Comparison of ENCODE assay signal across 5 cellular contexts in the genomic region with DNA sequence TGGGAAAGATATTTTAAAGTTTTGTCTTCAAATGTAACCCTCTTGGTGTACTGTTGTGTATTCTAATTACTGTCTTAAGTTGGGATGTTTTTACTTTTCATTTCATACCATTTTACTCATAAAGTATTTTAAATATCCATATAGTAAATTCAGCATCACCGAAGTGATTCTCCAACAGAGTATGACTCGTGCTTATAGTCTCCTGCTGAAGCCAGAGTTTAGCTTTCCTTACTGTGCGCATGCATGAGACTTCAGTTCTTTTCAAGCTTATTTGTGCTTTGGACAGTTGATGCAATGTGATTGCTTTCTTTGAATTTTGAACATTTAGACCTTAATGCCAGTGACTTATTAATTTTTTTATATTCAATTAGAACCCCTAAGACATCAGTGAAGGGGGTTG.
"Had no signal": no experiment of that assay in that cellular context is flagged by ENCODE, and none has a peak within 500 bp of the region (broad histone marks: within the 10 kb centered on the region; RNA-seq: fewer than 3 reads in every experiment).

No MANE protein-coding gene starts in this region.

- H3K27ac ChIP-seq: HL-60 had no signal

- ATAC-seq: HepG2, K562 had no signal

- H3K4me3 ChIP-seq: K562 had no signal

- DNase-seq: KBM-7, KG1 had no signal
